ENCODE assay signal across 13 cellular contexts in the genomic region with DNA sequence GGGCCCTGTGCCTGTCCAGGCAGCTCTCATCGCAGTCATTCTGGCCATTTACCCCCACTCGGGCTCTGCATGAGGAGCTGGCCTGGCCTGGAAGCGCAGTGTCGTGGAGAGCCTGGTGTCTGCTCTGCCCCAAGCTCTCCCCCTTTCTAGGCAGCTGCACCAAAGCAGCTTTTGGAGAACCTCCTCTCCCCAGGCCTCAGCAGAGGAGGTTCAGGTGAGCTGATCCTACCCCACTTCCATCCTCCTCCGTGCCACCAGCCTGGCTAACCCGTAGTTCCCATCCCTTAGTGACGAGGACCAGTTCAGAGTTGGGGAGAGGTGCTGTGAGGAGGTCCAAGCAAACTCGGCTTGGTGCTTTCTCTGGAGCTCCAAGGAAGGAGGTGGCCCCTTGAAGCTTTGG. TPM values are rescaled to one million over a fixed set of nuclear protein-coding genes. Genes with fewer than 3 reads are reported as not detected.
DNase-seq lines count a peak whose midpoint lies in the region; ATAC-seq and TF ChIP-seq lines count a peak whose summit lies in the region.
"Had no signal": no experiment of that assay in that cellular context is flagged by ENCODE, and none has a peak within 500 bp of the region (broad histone marks: within the 10 kb centered on the region; RNA-seq: fewer than 3 reads in every experiment).

No MANE protein-coding gene starts in this region.

- H4K20me1 ChIP-seq in BLaER1, result no peaks in the 10 kb centered on the region

- no peak for TF ChIP-seq CTCF in GM13976 (IDR thresholded peaks at IDR 0.05; ENCODE audit: borderline replicate concordance, control extremely low read depth, extremely low read depth, insufficient read depth, missing control alignments)
- no peak for TF ChIP-seq CTCF in type B pancreatic cell (conservative IDR thresholded peaks at IDR 0.05)

- no peak overlapping the region for H3K27ac Mint-ChIP-seq in type B pancreatic cell
- no peak overlapping the region for H3K27ac Mint-ChIP-seq in stimulated activated naive B cell treated with anti-CD40 and anti-IgM and Interleukin-4, amounts not matched to agents 10 μg/mL and 1 μg/mL and 100 μg/mL, for 72 hours
- H3K27ac Mint-ChIP-seq: CD4-positive, CD25-positive, alpha-beta regulatory T cell had no signal

- DNase-seq in GM13976 (ENCODE audit: low spot score) (peak; percentile 11), islet precursor cell (peak; percentile 41), type B pancreatic cell (ENCODE audit: extremely low spot score, unreplicated experiment) (peak; percentile 63)
- no peak for DNase-seq in stimulated activated naive B cell treated with anti-CD40 and anti-IgM and Interleukin-4, amounts not matched to agents 10 μg/mL and 1 μg/mL and 100 μg/mL, for 72 hours
- DNase-seq: Calu3; CD4-positive, CD25-positive, alpha-beta regulatory T cell; DMS 273 treated with DMSO at 0.1 percent for 48 hours; GOT3 had no signal

- peaks cover 5% of the 10 kb centered on the region for H3K4me1 Mint-ChIP-seq in type B pancreatic cell (ENCODE audit: unreplicated experiment)
- H3K4me1 Mint-ChIP-seq in stimulated activated naive B cell treated with anti-CD40 and anti-IgM and Interleukin-4, amounts not matched to agents 10 μg/mL and 1 μg/mL and 100 μg/mL, for 72 hours, result peaks cover 2 to 9% of the 10 kb centered on the region in 2 donors

- no peaks in the 10 kb centered on the region for H3K9me3 ChIP-seq in BLaER1
- H3K9me3 ChIP-seq: A549, HAP-1 had no signal

- H3K27me3 Mint-ChIP-seq in type B pancreatic cell, result peaks cover 79% of the 10 kb centered on the region
- H3K27me3 Mint-ChIP-seq in stimulated activated naive B cell treated with anti-CD40 and anti-IgM and Interleukin-4, amounts not matched to agents 10 μg/mL and 1 μg/mL and 100 μg/mL, for 72 hours, result peaks cover 48 to 57% of the 10 kb centered on the region in 2 donors

- peak overlapping the region; percentile 95 for H3K4me2 ChIP-seq in BLaER1
- H3K4me2 ChIP-seq: A549 had no signal

- H3K4me1 ChIP-seq in BLaER1, result peaks cover 59% of the 10 kb centered on the region
- H3K4me1 ChIP-seq: A549, HAP-1 had no signal

- no peaks in the 10 kb centered on the region for H3K36me3 Mint-ChIP-seq in type B pancreatic cell
- H3K36me3 Mint-ChIP-seq in stimulated activated naive B cell treated with anti-CD40 and anti-IgM and Interleukin-4, amounts not matched to agents 10 μg/mL and 1 μg/mL and 100 μg/mL, for 72 hours, result peaks cover 0 to 3% of the 10 kb centered on the region in 2 donors
- H3K36me3 Mint-ChIP-seq: CD4-positive, CD25-positive, alpha-beta regulatory T cell had no signal

- H3K27ac ChIP-seq in BLaER1, result peak overlapping the region; percentile 96; the same call in 1 of the 2 replicates
- H3K27ac ChIP-seq: A549 had no signal

- no peak overlapping the region for H3K4me3 ChIP-seq in BLaER1
- H3K4me3 ChIP-seq: A549, HAP-1 had no signal

- no peak for ATAC-seq in stimulated activated naive B cell treated with anti-CD40 and anti-IgM and Interleukin-4, amounts not matched to agents 10 μg/mL and 1 μg/mL and 100 μg/mL, for 72 hours (replicated peaks)
- ATAC-seq in HG02763 (IDR thresholded peaks at IDR 0.05; ENCODE audit: unreplicated experiment), result no peak
- ATAC-seq: A549 had no signal

- no peak overlapping the region for H3K4me3 Mint-ChIP-seq in type B pancreatic cell
- H3K4me3 Mint-ChIP-seq in stimulated activated naive B cell treated with anti-CD40 and anti-IgM and Interleukin-4, amounts not matched to agents 10 μg/mL and 1 μg/mL and 100 μg/mL, for 72 hours, result no peak overlapping the region
- H3K4me3 Mint-ChIP-seq: CD4-positive, CD25-positive, alpha-beta regulatory T cell had no signal

- in situ Hi-C loops in GM13976 (cut with MboI; ENCODE audit: low sequenced_read_pairs, unreplicated experiment), result no loop called here

- H3K27me3 ChIP-seq in BLaER1, result no peaks in the 10 kb centered on the region

- peaks cover 6% of the 10 kb centered on the region for H3K36me3 ChIP-seq in BLaER1
- H3K36me3 ChIP-seq: HAP-1 had no signal

- no peaks in the 10 kb centered on the region for H3K9me3 Mint-ChIP-seq in type B pancreatic cell
- no peaks in the 10 kb centered on the region for H3K9me3 Mint-ChIP-seq in stimulated activated naive B cell treated with anti-CD40 and anti-IgM and Interleukin-4, amounts not matched to agents 10 μg/mL and 1 μg/mL and 100 μg/mL, for 72 hours

- no peak overlapping the region for H3K9ac ChIP-seq in BLaER1

RNA-seq across cellular contexts. Expression of gene PHACTR3, which starts 30.5 kb away (rescaled TPM):
- total RNA-seq in type B pancreatic cell (ENCODE audit: low replicate concordance), result 0.55 and 2.1 TPM in 2 replicates
- total RNA-seq: CD4-positive, CD25-positive, alpha-beta regulatory T cell; HT1080 had no signal
